Comparison of ENCODE assay signal across 8 cellular contexts in genomic region chr1:39105841-39106765, GRCh38.
DNase-seq lines count a peak whose midpoint lies in the region; ATAC-seq and TF ChIP-seq lines count a peak whose summit lies in the region.

No MANE protein-coding gene starts in this region.

- TF ChIP-seq CTCF in GM06990 (IDR thresholded peaks at IDR 0.05; ENCODE audit: insufficient read depth, low read length, poor library complexity, severe bottlenecking) (no peak), HFF-Myc (IDR thresholded peaks at IDR 0.05; ENCODE audit: low read depth, low read length, missing control alignments) (no peak), right atrium auricular region (IDR thresholded peaks at IDR 0.05) (no peak)

- H3K36me3 ChIP-seq in GM06990 (ENCODE audit: control insufficient read depth, insufficient read depth, low read length), result no peaks in the 10 kb centered on the region
- no peaks in the 10 kb centered on the region for H3K36me3 ChIP-seq in right atrium auricular region

- no peaks in the 10 kb centered on the region for H3K9me3 ChIP-seq in right atrium auricular region

- H3K27me3 ChIP-seq in GM06990 (replicated peaks; ENCODE audit: control insufficient read depth, insufficient read depth, low read length) (no peaks in the 10 kb centered on the region), right atrium auricular region (no peaks in the 10 kb centered on the region)

- H3K4me1 Mint-ChIP-seq in activated naive CD8-positive, alpha-beta T cell treated with anti-CD3 and anti-CD28 coated beads, Interleukin-2, amount 10 ng/mL, durations not matched to agents 7 days and 5 days, result peaks cover 24% of the 10 kb centered on the region

- H3K36me3 Mint-ChIP-seq in activated naive CD8-positive, alpha-beta T cell treated with anti-CD3 and anti-CD28 coated beads, Interleukin-2, amount 10 ng/mL, durations not matched to agents 7 days and 5 days, result no peaks in the 10 kb centered on the region

- H3K9me3 Mint-ChIP-seq in activated naive CD8-positive, alpha-beta T cell treated with anti-CD3 and anti-CD28 coated beads, Interleukin-2, amount 10 ng/mL, durations not matched to agents 7 days and 5 days, result no peaks in the 10 kb centered on the region

- peaks cover 3 to 69% of the 10 kb centered on the region in 2 donors for H3K4me1 ChIP-seq in right atrium auricular region

- peak overlapping the region; percentile 92 to 97 for H3K27ac ChIP-seq in right atrium auricular region

- peak; percentile 63 for DNase-seq in GM06990 (ENCODE audit: extremely low read depth, insufficient read length)
- no peak for DNase-seq in HFF-Myc (ENCODE audit: extremely low read depth, low read depth)
- peak; percentile 29 for DNase-seq in OCI-M1 (lab: John Stamatoyannopoulos, UW)
- peak; percentile 45 for DNase-seq in activated naive CD8-positive, alpha-beta T cell treated with anti-CD3 and anti-CD28 coated beads, Interleukin-2, amount 10 ng/mL, durations not matched to agents 7 days and 5 days
- DNase-seq in right atrium auricular region (ENCODE audit: low spot score), result no peak
- DNase-seq in renal cortical epithelial cell (ENCODE audit: low read depth), result peak; percentile 87
- no peak for DNase-seq in putamen (ENCODE audit: low spot score)
- no peak for DNase-seq in GM19240 (ENCODE audit: insufficient read length, low spot score)

- peak overlapping the region; percentile 69 for H3K4me3 ChIP-seq in GM06990 (replicated peaks; ENCODE audit: low read depth, low read length)
- H3K4me3 ChIP-seq in HFF-Myc (replicated peaks; ENCODE audit: low read depth, low read length), result peak overlapping the region; percentile 82
- H3K4me3 ChIP-seq in right atrium auricular region, result peak overlapping the region; percentile 77 to 86

- ATAC-seq in activated naive CD8-positive, alpha-beta T cell treated with anti-CD3 and anti-CD28 coated beads, Interleukin-2, amount 10 ng/mL, durations not matched to agents 7 days and 5 days (ENCODE audit: low read depth), result peak; percentile 10

- peak overlapping the region; percentile 14 for H3K27ac Mint-ChIP-seq in activated naive CD8-positive, alpha-beta T cell treated with anti-CD3 and anti-CD28 coated beads, Interleukin-2, amount 10 ng/mL, durations not matched to agents 7 days and 5 days

- POLR2A ChIA-PET in activated naive CD8-positive, alpha-beta T cell treated with anti-CD3 and anti-CD28 coated beads, Interleukin-2, amount 10 ng/mL, durations not matched to agents 7 days and 5 days (lab: Charles Lee), result interaction anchor here (1.5 kb wide), 1 partner anchor 86 kb away, joined by 4 read pairs; no protein-coding TSS in a partner anchor

- no peak overlapping the region for H3K4me3 Mint-ChIP-seq in activated naive CD8-positive, alpha-beta T cell treated with anti-CD3 and anti-CD28 coated beads, Interleukin-2, amount 10 ng/mL, durations not matched to agents 7 days and 5 days

- peaks cover 3% of the 10 kb centered on the region for H3K27me3 Mint-ChIP-seq in activated naive CD8-positive, alpha-beta T cell treated with anti-CD3 and anti-CD28 coated beads, Interleukin-2, amount 10 ng/mL, durations not matched to agents 7 days and 5 days

Comparison
In these comparisons a context has a peak if more than half of its experiments do, and no peak if none do; other contexts are left out.
1. DNase-seq: peak in GM06990 (single experiment), OCI-M1 (single experiment), activated naive CD8-positive, alpha-beta T cell treated with anti-CD3 and anti-CD28 coated beads, Interleukin-2, amount 10 ng/mL, durations not matched to agents 7 days and 5 days (single experiment) and renal cortical epithelial cell (single experiment); none in HFF-Myc (single experiment), right atrium auricular region (single experiment), putamen (single experiment) and GM19240 (single experiment).
2. Peak in every context shown above with its lines, with median percentiles within 50 percentile points of each other: H3K4me3 ChIP-seq.